ENCODE assay signal across 25 cellular contexts in genomic region chr21:41571938-41572510, GRCh38.
"Had no signal": no experiment of that assay in that cellular context is flagged by ENCODE, and none has a peak within 500 bp of the region (broad histone marks: within the 10 kb centered on the region; RNA-seq: fewer than 3 reads in every experiment).

No MANE protein-coding gene starts in this region.

- H3K27ac ChIP-seq: ascending aorta, foreskin keratinocyte, heart left ventricle, left lung, lower lobe of right lung, neural progenitor cell, right atrium auricular region, testis, transverse colon, WERI-Rb-1 had no signal

- ATAC-seq: activated CD4-positive, CD25-positive, alpha-beta regulatory T cell treated with anti-CD3 and anti-CD28 coated beads, Interleukin-2, amount 50 U/mL, for 24 hours; foreskin keratinocyte; heart left ventricle; left lung; natural killer cell had no signal

- H3K27me3 ChIP-seq: ascending aorta, left lung, neural progenitor cell, right atrium auricular region, testis, transverse colon had no signal

- H3K4me3 ChIP-seq: ascending aorta, heart left ventricle, left lung, lower lobe of right lung, neural progenitor cell, right atrium auricular region, testis, transverse colon had no signal

- DNase-seq: activated CD4-positive, alpha-beta memory T cell treated with anti-CD3 and anti-CD28 coated beads for 36 hours; activated CD4-positive, alpha-beta T cell treated with anti-CD3 and anti-CD28 coated beads for 48 hours; activated CD8-positive, alpha-beta memory T cell treated with anti-CD3 and anti-CD28 coated beads, Interleukin-2, amount 50 U/mL, for 4 hours; activated gamma-delta T cell; activated naive CD4-positive, alpha-beta T cell treated with anti-CD3 and anti-CD28 coated beads, Interleukin-2, amount 10 ng/mL, durations not matched to agents 7 days and 5 days; activated naive CD8-positive, alpha-beta T cell treated with anti-CD3 and anti-CD28 coated beads, Interleukin-2, amount 10 ng/mL, durations not matched to agents 7 days and 5 days; activated T-cell treated with anti-CD3 and anti-CD28 coated beads, Interleukin-2, amount 50 U/mL, for 24 hours; caudate nucleus; foreskin keratinocyte; heart left ventricle; left lung; lower lobe of right lung; mesenchymal stem cell; natural killer cell; stimulated activated CD4-positive, alpha-beta T cell treated with anti-CD3 and anti-CD28 coated beads, Interleukin-15, amount 100 ng/mL, for 24 hours; stimulated activated naive CD4-positive, alpha-beta T cell treated with Interleukin-2 at 50 U/mL for 16 hours; T1000; testis; transverse colon; WERI-Rb-1 had no signal

- H3K27ac Mint-ChIP-seq: activated CD4-positive, alpha-beta memory T cell treated with anti-CD3 and anti-CD28 coated beads for 36 hours; activated naive CD4-positive, alpha-beta T cell treated with anti-CD3 and anti-CD28 coated beads, Interleukin-2, amount 10 ng/mL, durations not matched to agents 7 days and 5 days; activated naive CD8-positive, alpha-beta T cell treated with anti-CD3 and anti-CD28 coated beads, Interleukin-2, amount 10 ng/mL, durations not matched to agents 7 days and 5 days; activated T-cell treated with anti-CD3 and anti-CD28 coated beads, Interleukin-2, amount 50 U/mL, for 24 hours; brain; natural killer cell; neural progenitor cell had no signal

- H3K4me1 ChIP-seq: ascending aorta, foreskin keratinocyte, heart left ventricle, left lung, lower lobe of right lung, neural progenitor cell, right atrium auricular region, testis had no signal

- H3K4me1 Mint-ChIP-seq: activated naive CD4-positive, alpha-beta T cell treated with anti-CD3 and anti-CD28 coated beads, Interleukin-2, amount 10 ng/mL, durations not matched to agents 7 days and 5 days; activated naive CD8-positive, alpha-beta T cell treated with anti-CD3 and anti-CD28 coated beads, Interleukin-2, amount 10 ng/mL, durations not matched to agents 7 days and 5 days; brain; natural killer cell; neural progenitor cell had no signal

- H3K36me3 ChIP-seq: ascending aorta, heart left ventricle, left lung, lower lobe of right lung, neural progenitor cell, right atrium auricular region, transverse colon, WERI-Rb-1 had no signal

- H3K9me3 ChIP-seq: testis, transverse colon had no signal

- H3K36me3 Mint-ChIP-seq: activated CD4-positive, alpha-beta memory T cell treated with anti-CD3 and anti-CD28 coated beads for 36 hours; activated naive CD4-positive, alpha-beta T cell treated with anti-CD3 and anti-CD28 coated beads, Interleukin-2, amount 10 ng/mL, durations not matched to agents 7 days and 5 days; activated naive CD8-positive, alpha-beta T cell treated with anti-CD3 and anti-CD28 coated beads, Interleukin-2, amount 10 ng/mL, durations not matched to agents 7 days and 5 days; brain; natural killer cell; neural progenitor cell had no signal

- H3K4me3 Mint-ChIP-seq: activated CD4-positive, alpha-beta memory T cell treated with anti-CD3 and anti-CD28 coated beads for 36 hours; activated naive CD4-positive, alpha-beta T cell treated with anti-CD3 and anti-CD28 coated beads, Interleukin-2, amount 10 ng/mL, durations not matched to agents 7 days and 5 days; activated naive CD8-positive, alpha-beta T cell treated with anti-CD3 and anti-CD28 coated beads, Interleukin-2, amount 10 ng/mL, durations not matched to agents 7 days and 5 days; activated T-cell treated with anti-CD3 and anti-CD28 coated beads, Interleukin-2, amount 50 U/mL, for 24 hours; brain; natural killer cell; neural progenitor cell had no signal

- H3K9ac ChIP-seq: neural progenitor cell had no signal
